17 cellular contexts compared by ENCODE assay signal in genomic region chr11:60785806-60786361, GRCh38. TPM values are rescaled to one million over a fixed set of nuclear protein-coding genes. Genes with fewer than 3 reads are reported as not detected.
DNase-seq lines count a peak whose midpoint lies in the region; ATAC-seq and TF ChIP-seq lines count a peak whose summit lies in the region.
"Had no signal": no experiment of that assay in that cellular context is flagged by ENCODE, and none has a peak within 500 bp of the region (broad histone marks: within the 10 kb centered on the region; RNA-seq: fewer than 3 reads in every experiment).

No MANE protein-coding gene starts in this region.

- no peak overlapping the region for H3K27ac ChIP-seq in HEK293 (ENCODE audit: extremely low read depth, low read depth, low read length)
- peak overlapping the region; percentile 58 for H3K27ac ChIP-seq in angular gyrus (ENCODE audit: low read depth, low read length)
- no peak overlapping the region for H3K27ac ChIP-seq in breast epithelium
- H3K27ac ChIP-seq: HL-60, PC-9, thoracic aorta had no signal

- DNase-seq in glutamatergic neuron (no peak), skeletal muscle cell (ENCODE audit: low read depth) (peak; percentile 49), breast epithelium (ENCODE audit: low spot score in 2 of 2) (no peak), midbrain (lab: John Stamatoyannopoulos, UW) (no peak), NCI-H226 (no peak)
- no peak for DNase-seq in activated T-cell treated with anti-CD3 and anti-CD28 coated beads, Interleukin-2, amount 50 U/mL, for 72 hours
- DNase-seq: activated CD4-positive, alpha-beta T cell treated with anti-CD3 and anti-CD28 coated beads, Interleukin-2, amount 10 ng/mL, durations not matched to agents 7 days and 5 days; CD8-positive, alpha-beta T cell; MM.1S; NCI-H2227 treated with DMSO at 0.1 percent for 48 hours; PC-9 had no signal

- no peaks in the 10 kb centered on the region for H3K36me3 ChIP-seq in HEK293 (ENCODE audit: control insufficient read depth in 2 of 2, insufficient read depth in 1 of 2, low read length in 2 of 2)
- no peaks in the 10 kb centered on the region for H3K36me3 ChIP-seq in breast epithelium
- H3K36me3 ChIP-seq: thoracic aorta had no signal

- peaks cover 6% of the 10 kb centered on the region for H3K4me1 Mint-ChIP-seq in glutamatergic neuron (ENCODE audit: low read depth, unreplicated experiment)
- H3K4me1 Mint-ChIP-seq in activated T-cell treated with anti-CD3 and anti-CD28 coated beads, Interleukin-2, amount 50 U/mL, for 72 hours (ENCODE audit: low read depth): no peaks in the 10 kb centered on the region
- H3K4me1 Mint-ChIP-seq: activated CD4-positive, alpha-beta T cell treated with anti-CD3 and anti-CD28 coated beads, Interleukin-2, amount 10 ng/mL, durations not matched to agents 7 days and 5 days had no signal

- peaks cover 10% of the 10 kb centered on the region for H3K9me3 Mint-ChIP-seq in glutamatergic neuron (ENCODE audit: unreplicated experiment)
- no peaks in the 10 kb centered on the region for H3K9me3 Mint-ChIP-seq in activated T-cell treated with anti-CD3 and anti-CD28 coated beads, Interleukin-2, amount 50 U/mL, for 72 hours
- H3K9me3 Mint-ChIP-seq: activated CD4-positive, alpha-beta T cell treated with anti-CD3 and anti-CD28 coated beads, Interleukin-2, amount 10 ng/mL, durations not matched to agents 7 days and 5 days; CD8-positive, alpha-beta T cell had no signal

- H3K4me3 ChIP-seq in HEK293 (ENCODE audit: low read depth, low read length): no peak overlapping the region
- H3K4me3 ChIP-seq in skeletal muscle cell (ENCODE audit: low read depth, low read length): no peak overlapping the region
- no peak overlapping the region for H3K4me3 ChIP-seq in breast epithelium
- H3K4me3 ChIP-seq: PC-9, smooth muscle cell, thoracic aorta had no signal

- peaks cover 6% of the 10 kb centered on the region for H3K27me3 Mint-ChIP-seq in glutamatergic neuron (ENCODE audit: unreplicated experiment)
- no peaks in the 10 kb centered on the region for H3K27me3 Mint-ChIP-seq in activated T-cell treated with anti-CD3 and anti-CD28 coated beads, Interleukin-2, amount 50 U/mL, for 72 hours (ENCODE audit: low read depth)
- H3K27me3 Mint-ChIP-seq: activated CD4-positive, alpha-beta T cell treated with anti-CD3 and anti-CD28 coated beads, Interleukin-2, amount 10 ng/mL, durations not matched to agents 7 days and 5 days had no signal

- H3K36me3 Mint-ChIP-seq in glutamatergic neuron (ENCODE audit: unreplicated experiment): no peaks in the 10 kb centered on the region
- no peaks in the 10 kb centered on the region for H3K36me3 Mint-ChIP-seq in activated T-cell treated with anti-CD3 and anti-CD28 coated beads, Interleukin-2, amount 50 U/mL, for 72 hours (ENCODE audit: insufficient read depth in 2 of 2)
- H3K36me3 Mint-ChIP-seq: CD8-positive, alpha-beta T cell had no signal

- CTCF ChIA-PET in HEK293 (lab: Yijun Ruan, JAX): interaction anchor here (0.6 to 4.2 kb wide), 2 partner anchors 10 to 1386 kb away, joined by 3 to 18 read pairs; no protein-coding TSS in a partner anchor

- H3K27me3 ChIP-seq in breast epithelium: no peaks in the 10 kb centered on the region

- no peak for TF ChIP-seq CTCF in HEK293 (tag by site-specific recombination; IDR thresholded peaks at IDR 0.05)
- no peak for TF ChIP-seq CTCF in glutamatergic neuron (IDR thresholded peaks at IDR 0.05; ENCODE audit: partially characterized antibody, unreplicated experiment)
- TF ChIP-seq CTCF in breast epithelium (IDR thresholded peaks at IDR 0.05): no peak

- H3K4me1 ChIP-seq in HEK293 (ENCODE audit: control insufficient read depth, insufficient read depth, low read length) (no peaks in the 10 kb centered on the region), breast epithelium (no peaks in the 10 kb centered on the region)

- POLR2A ChIA-PET in HEK293 (lab: Yijun Ruan, JAX): no interaction called here

- no peak for ATAC-seq in activated T-cell treated with anti-CD3 and anti-CD28 coated beads, Interleukin-2, amount 50 U/mL, for 72 hours (replicated peaks in 1 of 2)
- ATAC-seq: CD8-positive, alpha-beta T cell had no signal

- H3K9me3 ChIP-seq in HEK293 (ENCODE audit: control insufficient read depth, insufficient read depth, low read depth, low read length): no peaks in the 10 kb centered on the region
- no peaks in the 10 kb centered on the region for H3K9me3 ChIP-seq in breast epithelium
- H3K9me3 ChIP-seq: thoracic aorta had no signal

- no peak overlapping the region for H3K27ac Mint-ChIP-seq in glutamatergic neuron (ENCODE audit: unreplicated experiment)
- H3K27ac Mint-ChIP-seq in activated T-cell treated with anti-CD3 and anti-CD28 coated beads, Interleukin-2, amount 50 U/mL, for 72 hours: no peak overlapping the region
- H3K27ac Mint-ChIP-seq: activated CD4-positive, alpha-beta T cell treated with anti-CD3 and anti-CD28 coated beads, Interleukin-2, amount 10 ng/mL, durations not matched to agents 7 days and 5 days; CD8-positive, alpha-beta T cell had no signal

- no peak for TF ChIP-seq POLR2A in breast epithelium (IDR thresholded peaks at IDR 0.05)

- H3K4me3 Mint-ChIP-seq in glutamatergic neuron (ENCODE audit: unreplicated experiment): peak overlapping the region; percentile 13
- H3K4me3 Mint-ChIP-seq in activated T-cell treated with anti-CD3 and anti-CD28 coated beads, Interleukin-2, amount 50 U/mL, for 72 hours: no peak overlapping the region
- H3K4me3 Mint-ChIP-seq: activated CD4-positive, alpha-beta T cell treated with anti-CD3 and anti-CD28 coated beads, Interleukin-2, amount 10 ng/mL, durations not matched to agents 7 days and 5 days; CD8-positive, alpha-beta T cell had no signal

- intact Hi-C loops in breast epithelium (cut with DNase I; ENCODE audit: low total_unique reads): no loop called here

TF ChIP-seq in HEK293, 187 proteins besides CTCF, POLR2A, EP300 and RAD21:
- TF ChIP-seq ZIC2 (tag by site-specific recombination; IDR thresholded peaks at IDR 0.05) (0 out of 2 replicates have a peak, but pooled peaks have one; percentile 24), ZNF548 (tag by site-specific recombination; IDR thresholded peaks at IDR 0.05) (no peak), ZSCAN4 (tag by site-specific recombination; IDR thresholded peaks at IDR 0.05) (peak; percentile 92)

RNA-seq across cellular contexts. Expression of gene MS4A10, which starts 0.8 kb away (rescaled TPM):
- total RNA-seq in glutamatergic neuron (ENCODE audit: unreplicated experiment): not detected
- total RNA-seq in breast epithelium: not detected
- total RNA-seq in activated T-cell treated with anti-CD3 and anti-CD28 coated beads, Interleukin-2, amount 50 U/mL, for 72 hours: not detected
- total RNA-seq: activated CD4-positive, alpha-beta T cell treated with anti-CD3 and anti-CD28 coated beads, Interleukin-2, amount 10 ng/mL, durations not matched to agents 7 days and 5 days; CD8-positive, alpha-beta T cell; PC-9; smooth muscle cell; T-helper 1 cell treated with Interleukin-12 subunit alpha and Interleukin-12 subunit beta and Interleukin-4 antibody, amounts not matched to agents 30 ng/mL and 1 ng/mL, for 36 hours; thoracic aorta had no signal

RNA-seq across cellular contexts. Expression of gene MS4A15, which starts 29.2 kb away (rescaled TPM):
- not detected for total RNA-seq in glutamatergic neuron (ENCODE audit: unreplicated experiment)
- total RNA-seq in breast epithelium: not detected
- total RNA-seq in activated T-cell treated with anti-CD3 and anti-CD28 coated beads, Interleukin-2, amount 50 U/mL, for 72 hours: not detected
- total RNA-seq: activated CD4-positive, alpha-beta T cell treated with anti-CD3 and anti-CD28 coated beads, Interleukin-2, amount 10 ng/mL, durations not matched to agents 7 days and 5 days; CD8-positive, alpha-beta T cell; PC-9; smooth muscle cell; T-helper 1 cell treated with Interleukin-12 subunit alpha and Interleukin-12 subunit beta and Interleukin-4 antibody, amounts not matched to agents 30 ng/mL and 1 ng/mL, for 36 hours; thoracic aorta had no signal

RNA-seq across cellular contexts. Expression of gene CCDC86, which starts 56.0 kb away (rescaled TPM):
- total RNA-seq in glutamatergic neuron (ENCODE audit: unreplicated experiment) (12.7 TPM), breast epithelium (10 to 100 TPM; 17.8 to 22.9 (median 19.5) TPM)
- total RNA-seq in activated T-cell treated with anti-CD3 and anti-CD28 coated beads, Interleukin-2, amount 50 U/mL, for 72 hours: 10 to 100 TPM; 16.4 to 23.9 TPM
